ENCODE assay signal across 8 cellular contexts in genomic region chr13:30112602-30113435, GRCh38.
DNase-seq lines count a peak whose midpoint lies in the region; ATAC-seq and TF ChIP-seq lines count a peak whose summit lies in the region.

No MANE protein-coding gene starts in this region.

- H3K4me3 Mint-ChIP-seq in activated T-helper 17 cell treated with anti-CD3 and anti-CD28 coated beads, Interleukin-2, amount 50 U/mL, for 72 hours = peak overlapping the region; percentile 73

- no peak; the same call in none of the 2 replicates for TF ChIP-seq CTCF in AG09319 (IDR thresholded peaks at IDR 0.05; ENCODE audit: low read depth, low read length)
- peak; percentile 96 for TF ChIP-seq CTCF in RWPE2 (IDR thresholded peaks at IDR 0.05; ENCODE audit: poor library complexity, severe bottlenecking)
- TF ChIP-seq CTCF in fibroblast of the aortic adventitia (IDR thresholded peaks at IDR 0.05; ENCODE audit: insufficient read depth, low read length) = peak; percentile 100
- peak; percentile 80 for TF ChIP-seq CTCF in neutrophil (IDR thresholded peaks at IDR 0.05)
- TF ChIP-seq CTCF in stomach (IDR thresholded peaks at IDR 0.05) = peak in 6 of 7 experiments; percentile 69 to 100 (median 98)

- intact Hi-C loops in stomach (cut with DNase I; ENCODE audit: low total_unique reads) = loop anchor here (10.0 kb wide), 2 partner anchors 278 to 348 kb away; no protein-coding TSS in a partner anchor

- TF ChIP-seq EP300 in stomach (IDR thresholded peaks at IDR 0.05) = no peak

- peaks cover 8% of the 10 kb centered on the region for H3K4me1 Mint-ChIP-seq in activated T-helper 17 cell treated with anti-CD3 and anti-CD28 coated beads, Interleukin-2, amount 50 U/mL, for 72 hours

- H3K27me3 ChIP-seq in RWPE2 (ENCODE audit: insufficient read depth, poor library complexity, severe bottlenecking) = no peaks in the 10 kb centered on the region
- H3K27me3 ChIP-seq in neutrophil = peaks cover 7% of the 10 kb centered on the region
- no peaks in the 10 kb centered on the region for H3K27me3 ChIP-seq in stomach

- no peak for TF ChIP-seq POLR2A in stomach (IDR thresholded peaks at IDR 0.05)

- peak overlapping the region; percentile 3 for H3K27ac Mint-ChIP-seq in activated T-helper 17 cell treated with anti-CD3 and anti-CD28 coated beads, Interleukin-2, amount 50 U/mL, for 72 hours

- WGBS in stomach, 5 donors = 20 to 26% (median 20%) methylated on average over 19 of the region's 19 CpGs

- DNase-seq in AG09319 (ENCODE audit: extremely low read depth, low read depth) (peak; percentile 83), LHCN-M2 (ENCODE audit: low read depth) (peak; percentile 73), RWPE2 (ENCODE audit: low spot score) (no peak), fibroblast of the aortic adventitia (ENCODE audit: low read depth) (peak; percentile 96), stomach (peak; percentile 85)

- no peaks in the 10 kb centered on the region for H3K36me3 Mint-ChIP-seq in activated T-helper 17 cell treated with anti-CD3 and anti-CD28 coated beads, Interleukin-2, amount 50 U/mL, for 72 hours (ENCODE audit: low read depth)

- no peaks in the 10 kb centered on the region for H3K9me3 ChIP-seq in RWPE2 (ENCODE audit: severe bottlenecking)
- H3K9me3 ChIP-seq in neutrophil = no peaks in the 10 kb centered on the region
- H3K9me3 ChIP-seq in stomach = no peaks in the 10 kb centered on the region

- H3K36me3 ChIP-seq in RWPE2 (ENCODE audit: low read depth) (no peaks in the 10 kb centered on the region), neutrophil (no peaks in the 10 kb centered on the region), stomach (no peaks in the 10 kb centered on the region)

- H3K27ac ChIP-seq in RWPE2 (ENCODE audit: poor library complexity, severe bottlenecking) = no peak overlapping the region
- no peak overlapping the region for H3K27ac ChIP-seq in neutrophil
- peak overlapping the region in 4 of 5 donors; percentile 86 to 93 (median 88) for H3K27ac ChIP-seq in stomach

- H3K4me1 ChIP-seq in RWPE2 (ENCODE audit: insufficient read depth, poor library complexity, severe bottlenecking) (peaks cover 16% of the 10 kb centered on the region), neutrophil (ENCODE audit: control insufficient read depth in 1 of 2, insufficient read depth in 1 of 2, low read depth in 1 of 2, low read length in 1 of 2) (peaks cover 19 to 22% of the 10 kb centered on the region in 2 experiments), stomach (peaks cover 28 to 54% (median 34%) of the 10 kb centered on the region in 4 donors)

- no peaks in the 10 kb centered on the region for H3K27me3 Mint-ChIP-seq in activated T-helper 17 cell treated with anti-CD3 and anti-CD28 coated beads, Interleukin-2, amount 50 U/mL, for 72 hours

- H3K9me3 Mint-ChIP-seq in activated T-helper 17 cell treated with anti-CD3 and anti-CD28 coated beads, Interleukin-2, amount 50 U/mL, for 72 hours = no peaks in the 10 kb centered on the region

- ATAC-seq in GM19023 (IDR thresholded peaks at IDR 0.05; ENCODE audit: unreplicated experiment) (peak; percentile 46), RWPE2 (ENCODE audit: low read depth) (0 out of 3 replicates have a peak, but pooled peaks have one; percentile 28)
- ATAC-seq in activated T-helper 17 cell treated with anti-CD3 and anti-CD28 coated beads, Interleukin-2, amount 50 U/mL, for 72 hours (replicated peaks) = peak; percentile 51

- H3K4me3 ChIP-seq in RWPE2 (ENCODE audit: severe bottlenecking) = no peak overlapping the region
- no peak overlapping the region for H3K4me3 ChIP-seq in fibroblast of the aortic adventitia (ENCODE audit: low read depth, low read length)
- H3K4me3 ChIP-seq in neutrophil (ENCODE audit: low read depth in 1 of 2, low read length in 1 of 2) = no peak overlapping the region
- H3K4me3 ChIP-seq in stomach = no peak overlapping the region

Comparison
In these comparisons a context has a peak if more than half of its experiments do, and no peak if none do; other contexts are left out.
1. H3K27ac ChIP-seq: peak in stomach (4 of 5); none in RWPE2 (single experiment) and neutrophil (single experiment).
2. Peak in every context shown above with its lines, with median percentiles within 50 percentile points of each other: ATAC-seq.